In the genomic region with DNA sequence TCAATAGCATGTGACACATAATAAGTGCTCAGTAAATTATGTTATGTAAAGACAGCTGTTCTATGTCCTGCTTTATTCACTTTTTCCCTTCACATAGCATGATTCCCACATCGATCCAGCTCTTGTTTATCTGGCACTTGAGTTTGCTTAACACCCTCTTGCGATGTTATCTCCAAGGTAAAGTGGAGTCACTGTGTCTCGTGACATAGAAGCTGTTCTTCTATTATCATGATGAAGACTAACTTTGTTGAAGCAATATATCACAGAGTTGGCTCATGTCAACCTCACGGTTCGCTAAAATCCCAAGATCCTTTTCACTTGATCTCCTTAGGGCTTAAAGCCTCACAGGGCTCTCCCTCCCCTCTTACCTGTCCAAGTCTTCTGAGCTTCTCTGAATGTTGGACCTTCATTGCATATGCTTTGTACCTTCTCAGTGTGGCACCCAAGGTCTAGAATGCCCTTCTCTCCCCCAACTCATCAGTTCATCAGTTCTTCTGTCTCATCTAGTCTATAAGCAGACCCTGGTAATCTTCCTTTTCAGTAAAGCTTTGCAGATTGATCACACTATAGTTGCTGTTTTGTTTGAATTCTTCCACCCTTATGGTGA, we compare ENCODE assay signal across 15 cellular contexts. TPM values are rescaled to one million over a fixed set of nuclear protein-coding genes. Genes with fewer than 3 reads are reported as not detected.
A peak's percentile ranks its signal among the peaks of the same experiment; 100 is the strongest.
DNase-seq lines count a peak whose midpoint lies in the region; FAIRE-seq and TF ChIP-seq lines count a peak whose summit lies in the region.
"Had no signal": no experiment of that assay in that cellular context is flagged by ENCODE, and none has a peak within 500 bp of the region (broad histone marks: within the 10 kb centered on the region; RNA-seq: fewer than 3 reads in every experiment).

No MANE protein-coding gene starts in this region.

- no peaks in the 10 kb centered on the region for H3K9me3 ChIP-seq in skeletal muscle satellite cell (replicated peaks; ENCODE audit: low read length)
- H3K9me3 ChIP-seq: MG63, SK-N-SH had no signal

- H3K27me3 ChIP-seq in skeletal muscle satellite cell (ENCODE audit: control insufficient read depth, insufficient read depth, low read length), result no peaks in the 10 kb centered on the region
- H3K27me3 ChIP-seq: MG63 had no signal

- FAIRE-seq in frontal cortex (lab: Jason Lieb, UNC), result no peak

- DNase-seq in DMS79 (lab: John Stamatoyannopoulos, UW), result peak; percentile 41
- peak; percentile 79 for DNase-seq in NCI-H146 (lab: John Stamatoyannopoulos, UW)
- DNase-seq in frontal cortex (ENCODE audit: low spot score in 2 of 2), result no peak
- DNase-seq in kidney glomerular epithelial cell (lab: John Stamatoyannopoulos, UW), result no peak
- DNase-seq in GM20000 (ENCODE audit: low spot score), result no peak
- DNase-seq: activated CD4-positive, alpha-beta T cell treated with anti-CD3 and anti-CD28 coated beads for 48 hours; dermis blood vessel endothelial cell; erythroblast; HCEC 1CT; immature natural killer cell; MG63; NCI-H2171; SK-N-SH had no signal

- peak overlapping the region; percentile 32 for H3K27ac ChIP-seq in angular gyrus (ENCODE audit: low read depth, low read length)

- H3K36me3 ChIP-seq in skeletal muscle satellite cell (ENCODE audit: insufficient read depth, low read length), result peaks cover 64% of the 10 kb centered on the region
- H3K36me3 ChIP-seq: MG63 had no signal

- H3K4me3 ChIP-seq in skeletal muscle satellite cell (ENCODE audit: low read length), result no peak overlapping the region
- H3K4me3 ChIP-seq: MG63 had no signal

- no peak overlapping the region for H3K4me2 ChIP-seq in skeletal muscle satellite cell (ENCODE audit: low read length)

- TF ChIP-seq CTCF in GM20000 (IDR thresholded peaks at IDR 0.05; ENCODE audit: extremely low read depth, missing control alignments), result no peak

- peaks cover 94% of the 10 kb centered on the region for H3K4me1 ChIP-seq in skeletal muscle satellite cell (ENCODE audit: control insufficient read depth, insufficient read depth, low read length)

- H3K9ac ChIP-seq in skeletal muscle satellite cell (ENCODE audit: low read depth, low read length), result peak overlapping the region; percentile 78

RNA-seq across cellular contexts. Expression of gene PLXNA2, which starts 38.0 kb away (rescaled TPM):
- total RNA-seq in skeletal muscle satellite cell (2012; rRNA removed), result 13.4 and 18.3 TPM in 2 replicates
- 37.9 TPM for total RNA-seq in frontal cortex

Comparison
In these comparisons a context has a peak if more than half of its experiments do, and no peak if none do; other contexts are left out.
1. DNase-seq: peak in DMS79 (single experiment) and NCI-H146 (single experiment); none in frontal cortex (0 of 2), kidney glomerular epithelial cell (single experiment) and GM20000 (single experiment).